ENCODE assay signal across 9 cellular contexts in the genomic region with DNA sequence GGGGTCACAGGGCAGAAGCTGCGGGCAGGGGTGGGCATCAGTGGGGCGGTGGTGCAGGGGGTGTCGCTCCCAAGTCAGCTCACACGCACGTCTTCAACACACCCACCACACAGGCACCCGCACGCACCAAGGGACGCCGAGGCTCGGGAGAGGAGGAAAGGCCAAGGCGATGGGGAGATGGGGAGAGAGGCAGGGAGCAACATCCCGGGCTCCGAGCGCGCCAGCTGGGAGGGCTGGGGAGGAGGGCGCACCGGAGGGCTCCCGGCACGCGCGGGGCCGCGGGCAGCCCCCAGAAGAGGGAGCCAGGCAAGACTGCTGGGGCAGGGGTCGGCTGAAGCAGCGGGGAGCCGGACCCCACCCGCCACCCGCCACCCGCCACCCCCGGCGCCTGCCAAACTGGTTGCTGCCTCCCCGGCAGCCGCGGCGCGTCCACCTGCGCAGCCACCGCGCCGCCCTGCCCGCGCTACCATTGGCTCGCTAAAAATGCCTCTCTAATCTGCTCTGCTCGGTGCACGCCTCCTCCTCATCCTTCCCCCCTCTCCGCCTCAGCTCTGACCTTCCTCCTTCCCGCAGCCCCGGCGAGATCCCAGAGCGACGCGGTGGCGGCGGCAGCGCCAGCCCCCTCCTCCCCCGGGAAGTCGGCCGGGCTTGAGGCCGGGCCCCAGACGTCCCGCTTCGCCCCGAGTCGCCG. TPM values are rescaled to one million over a fixed set of nuclear protein-coding genes. Genes with fewer than 3 reads are reported as not detected.
DNase-seq lines count a peak whose midpoint lies in the region; ATAC-seq, FAIRE-seq and TF ChIP-seq lines count a peak whose summit lies in the region.
"Had no signal": no experiment of that assay in that cellular context is flagged by ENCODE, and none has a peak within 500 bp of the region (broad histone marks: within the 10 kb centered on the region; RNA-seq: fewer than 3 reads in every experiment).

A gene with protein sequence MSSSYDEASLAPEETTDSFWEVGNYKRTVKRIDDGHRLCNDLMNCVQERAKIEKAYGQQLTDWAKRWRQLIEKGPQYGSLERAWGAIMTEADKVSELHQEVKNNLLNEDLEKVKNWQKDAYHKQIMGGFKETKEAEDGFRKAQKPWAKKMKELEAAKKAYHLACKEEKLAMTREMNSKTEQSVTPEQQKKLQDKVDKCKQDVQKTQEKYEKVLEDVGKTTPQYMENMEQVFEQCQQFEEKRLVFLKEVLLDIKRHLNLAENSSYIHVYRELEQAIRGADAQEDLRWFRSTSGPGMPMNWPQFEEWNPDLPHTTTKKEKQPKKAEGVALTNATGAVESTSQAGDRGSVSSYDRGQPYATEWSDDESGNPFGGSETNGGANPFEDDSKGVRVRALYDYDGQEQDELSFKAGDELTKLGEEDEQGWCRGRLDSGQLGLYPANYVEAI (plus strand): TSS at position 526 of the 691 bp plus-strand sequence. CDS start 60,230 bp downstream, outside the sequence.

- BruUV-seq in MCF 10A (replicated peaks; lab: Mats Ljungman, UMichigan) (no TSS peak), PC-9 (replicated peaks; lab: Mats Ljungman, UMichigan) (no TSS peak)

- CTCF ChIA-PET in MCF 10A (lab: Yijun Ruan, JAX) (interaction anchor here (0.6 kb wide), 1 partner anchor 40 kb away, joined by 3 read pairs; no protein-coding TSS in a partner anchor), PC-9 (lab: Charles Lee) (no interaction called here)

- peaks cover 19% of the 10 kb centered on the region for H3K4me1 ChIP-seq in PC-9 (replicated peaks; ENCODE audit: insufficient read depth)

- no peaks in the 10 kb centered on the region for H3K36me3 ChIP-seq in PC-9 (ENCODE audit: low read depth)

- DNase-seq in T47D (ENCODE audit: low read depth in 1 of 2, low spot score in 1 of 2) (peak; percentile 86 to 97), MCF 10A (ENCODE audit: unreplicated experiment) (no peak), PC-9 (peak in 1 of 2 experiments; percentile 53), HTR-8/SVneo (ENCODE audit: insufficient read length, low spot score) (no peak), ureter (ENCODE audit: low spot score) (no peak), AG08395 (ENCODE audit: low spot score) (no peak)
- no peak for DNase-seq in effector memory CD8-positive, alpha-beta T cell
- no peak for DNase-seq in natural killer cell treated with Interleukin-12 subunit alpha and Interleukin-12 subunit beta and Interleukin-15 and Interleukin-18, amount 100 ng/mL, for 72 hours (ENCODE audit: low spot score)

- POLR2A ChIA-PET in MCF 10A (lab: Yijun Ruan, JAX) (interaction anchor here (0.6 kb wide), 1 partner anchor 22 kb away, joined by 3 read pairs; no protein-coding TSS in a partner anchor), PC-9 (lab: Charles Lee; ENCODE audit: unreplicated experiment) (no interaction called here)

- ATAC-seq in effector memory CD8-positive, alpha-beta T cell (replicated peaks), result peak; percentile 76
- peak in 1 of 2 donors; percentile 55 for ATAC-seq in natural killer cell treated with Interleukin-12 subunit alpha and Interleukin-12 subunit beta and Interleukin-15 and Interleukin-18, amount 100 ng/mL, for 72 hours

- no peak within 1 kb of the TSS for H3K4me3 Mint-ChIP-seq in MCF 10A (ENCODE audit: unreplicated experiment)
- peak within 1 kb of the TSS; percentile 68 to 80 for H3K4me3 Mint-ChIP-seq in effector memory CD8-positive, alpha-beta T cell
- H3K4me3 Mint-ChIP-seq in natural killer cell treated with Interleukin-12 subunit alpha and Interleukin-12 subunit beta and Interleukin-15 and Interleukin-18, amount 100 ng/mL, for 72 hours, result peak within 1 kb of the TSS; percentile 12

- peak within 1 kb of the TSS; percentile 90 for H3K4me2 ChIP-seq in PC-9

- no peak within 1 kb of the TSS for H3K27ac ChIP-seq in PC-9

- peaks cover 31% of the 10 kb centered on the region for H3F3A ChIP-seq in PC-9 (ENCODE audit: insufficient read depth, low read depth)

- H3K9me3 Mint-ChIP-seq in MCF 10A (ENCODE audit: unreplicated experiment), result no peaks in the 10 kb centered on the region
- H3K9me3 Mint-ChIP-seq in effector memory CD8-positive, alpha-beta T cell, result no peaks in the 10 kb centered on the region
- no peaks in the 10 kb centered on the region for H3K9me3 Mint-ChIP-seq in natural killer cell treated with Interleukin-12 subunit alpha and Interleukin-12 subunit beta and Interleukin-15 and Interleukin-18, amount 100 ng/mL, for 72 hours

- H3K9me2 ChIP-seq in PC-9 (ENCODE audit: insufficient read depth), result no peaks in the 10 kb centered on the region

- peak within 1 kb of the TSS; percentile 83 for H2AFZ ChIP-seq in PC-9

- H3K9me3 ChIP-seq in PC-9 (ENCODE audit: insufficient read depth, low read depth), result no peaks in the 10 kb centered on the region

- TF ChIP-seq CTCF in MCF 10A (IDR thresholded peaks at IDR 0.05; ENCODE audit: unreplicated experiment) (no peak), PC-9 (conservative IDR thresholded peaks at IDR 0.05) (no peak)

- H3K79me2 ChIP-seq in PC-9 (ENCODE audit: low read depth), result no peaks in the 10 kb centered on the region

- H3K27me3 Mint-ChIP-seq in MCF 10A (ENCODE audit: insufficient read depth, unreplicated experiment), result no peaks in the 10 kb centered on the region
- peaks cover 13 to 55% of the 10 kb centered on the region in 2 donors for H3K27me3 Mint-ChIP-seq in effector memory CD8-positive, alpha-beta T cell
- peaks cover 8 to 24% of the 10 kb centered on the region in 2 donors for H3K27me3 Mint-ChIP-seq in natural killer cell treated with Interleukin-12 subunit alpha and Interleukin-12 subunit beta and Interleukin-15 and Interleukin-18, amount 100 ng/mL, for 72 hours

- no peak for FAIRE-seq in HTR-8/SVneo (lab: Jason Lieb, UNC)
- FAIRE-seq: colon had no signal

- peaks cover 6% of the 10 kb centered on the region for H3K36me3 Mint-ChIP-seq in MCF 10A (ENCODE audit: insufficient read depth, unreplicated experiment)
- no peaks in the 10 kb centered on the region for H3K36me3 Mint-ChIP-seq in effector memory CD8-positive, alpha-beta T cell (ENCODE audit: insufficient read depth)
- H3K36me3 Mint-ChIP-seq in natural killer cell treated with Interleukin-12 subunit alpha and Interleukin-12 subunit beta and Interleukin-15 and Interleukin-18, amount 100 ng/mL, for 72 hours, result no peaks in the 10 kb centered on the region

- in situ Hi-C loops in T47D (cut with HindIII; ENCODE audit: low pct_unique_long_range_greater_than_20kb, low sequenced_read_pairs), result no loop called here

- no peaks in the 10 kb centered on the region for H4K20me1 ChIP-seq in PC-9 (ENCODE audit: insufficient read depth)

- peaks cover 6% of the 10 kb centered on the region for H3K4me1 Mint-ChIP-seq in MCF 10A (ENCODE audit: insufficient read depth, unreplicated experiment)
- H3K4me1 Mint-ChIP-seq in effector memory CD8-positive, alpha-beta T cell (ENCODE audit: low read depth in 2 of 2), result peaks cover 5 to 14% of the 10 kb centered on the region in 2 donors
- peaks cover 0 to 4% of the 10 kb centered on the region in 2 donors for H3K4me1 Mint-ChIP-seq in natural killer cell treated with Interleukin-12 subunit alpha and Interleukin-12 subunit beta and Interleukin-15 and Interleukin-18, amount 100 ng/mL, for 72 hours (ENCODE audit: low read depth in 2 of 2)

- intact Hi-C loops in MCF 10A (cut with micrococcal nuclease), result no loop called here
- intact Hi-C loops in PC-9 (cut with micrococcal nuclease; ENCODE audit: unreplicated experiment), result loop anchor here (10.0 kb wide), 2 partner anchors 289 to 679 kb away; a partner anchor contains a TSS

- H3K4me3 ChIP-seq in PC-9, result peak within 1 kb of the TSS; percentile 61

- H3K27me3 ChIP-seq in PC-9 (ENCODE audit: insufficient read depth, low read depth), result no peaks in the 10 kb centered on the region

- no peak within 1 kb of the TSS for H3K27ac Mint-ChIP-seq in MCF 10A (ENCODE audit: low read depth, unreplicated experiment)
- no peak within 1 kb of the TSS for H3K27ac Mint-ChIP-seq in effector memory CD8-positive, alpha-beta T cell
- no peak within 1 kb of the TSS for H3K27ac Mint-ChIP-seq in natural killer cell treated with Interleukin-12 subunit alpha and Interleukin-12 subunit beta and Interleukin-15 and Interleukin-18, amount 100 ng/mL, for 72 hours

RNA-seq across cellular contexts. Expression of the gene that starts here (rescaled TPM):
- not detected in 2 replicates for total RNA-seq in MCF 10A (2022)
- 5.0 and 6.4 TPM in 2 replicates for total RNA-seq in PC-9 (2021)
- under 1 TPM in 1 of 2 donors, not detected in 1; 0.19 TPM for total RNA-seq in natural killer cell treated with Interleukin-12 subunit alpha and Interleukin-12 subunit beta and Interleukin-15 and Interleukin-18, amount 100 ng/mL, for 72 hours
- 1.9 TPM for total RNA-seq in ureter

Comparison
In these comparisons a context has a peak if more than half of its experiments do, and no peak if none do; other contexts are left out.
1. DNase-seq: peak in T47D (2 of 2); none in MCF 10A (single experiment), effector memory CD8-positive, alpha-beta T cell (0 of 3), natural killer cell treated with Interleukin-12 subunit alpha and Interleukin-12 subunit beta and Interleukin-15 and Interleukin-18, amount 100 ng/mL, for 72 hours (single experiment), HTR-8/SVneo (single experiment), ureter (single experiment) and AG08395 (single experiment).